Comparison of ENCODE assay signal across 21 cellular contexts in the genomic region with DNA sequence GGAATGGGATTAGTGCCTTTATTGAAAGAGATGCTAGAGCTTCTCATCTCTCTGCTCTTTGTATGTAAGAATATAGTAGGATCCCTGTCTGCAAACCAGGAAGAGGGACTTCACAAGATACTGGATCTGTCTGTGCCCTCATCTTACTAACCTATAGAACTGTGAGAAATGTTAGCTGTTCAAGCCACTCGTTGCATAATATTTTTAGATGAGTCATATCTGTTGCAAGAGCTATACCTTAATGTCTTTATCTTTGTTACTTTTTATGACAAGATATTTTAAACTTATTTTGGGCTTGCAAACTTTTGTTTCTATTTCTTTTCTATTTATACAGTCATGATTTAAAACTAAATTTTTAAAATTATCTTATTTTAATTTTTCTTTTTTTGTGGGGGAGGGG.
"Had no signal": no experiment of that assay in that cellular context is flagged by ENCODE, and none has a peak within 500 bp of the region (broad histone marks: within the 10 kb centered on the region; RNA-seq: fewer than 3 reads in every experiment).

No MANE protein-coding gene starts in this region.

- H3K9me3 Mint-ChIP-seq: stimulated activated naive B cell treated with anti-CD40 and anti-IgM and Interleukin-4, amounts not matched to agents 10 μg/mL and 1 μg/mL and 100 μg/mL, for 72 hours had no signal

- H3K27me3 ChIP-seq: body of pancreas, colonic mucosa, neutrophil, right lobe of liver, upper lobe of right lung had no signal

- H3K36me3 Mint-ChIP-seq: activated naive CD8-positive, alpha-beta T cell treated with anti-CD3 and anti-CD28 coated beads, Interleukin-2, amount 10 ng/mL, durations not matched to agents 7 days and 5 days; stimulated activated naive B cell treated with anti-CD40 and anti-IgM and Interleukin-4, amounts not matched to agents 10 μg/mL and 1 μg/mL and 100 μg/mL, for 72 hours had no signal

- H3K4me3 ChIP-seq: body of pancreas, colonic mucosa, lung, right lobe of liver, smooth muscle cell, upper lobe of right lung had no signal

- H3K4me1 ChIP-seq: body of pancreas, colonic mucosa, parathyroid adenoma, right lobe of liver, upper lobe of right lung had no signal

- DNase-seq: activated CD4-positive, alpha-beta T cell treated with anti-CD3 and anti-CD28 coated beads, Interleukin-2, amount 10 ng/mL, durations not matched to agents 7 days and 5 days; activated CD8-positive, alpha-beta T cell treated with anti-CD3 and anti-CD28 coated beads, Interleukin-2, amount 10 ng/mL, durations not matched to agents 7 days and 5 days; activated naive CD4-positive, alpha-beta T cell treated with Interleukin-2 at 50 U/mL for 16 hours; activated naive CD8-positive, alpha-beta T cell treated with anti-CD3 and anti-CD28 coated beads, Interleukin-2, amount 10 ng/mL, durations not matched to agents 7 days and 5 days; activated T-cell treated with anti-CD3 and anti-CD28 coated beads, Interleukin-2, amount 50 U/mL, for 24 hours; amygdala; body of pancreas; colonic mucosa; erythroblast; foreskin melanocyte; hypothalamus; right lobe of liver; stimulated activated naive B cell treated with anti-CD40 and anti-IgM and Interleukin-4, amounts not matched to agents 10 μg/mL and 1 μg/mL and 100 μg/mL, for 72 hours; upper lobe of right lung had no signal

- H3K4me1 Mint-ChIP-seq: activated CD4-positive, alpha-beta T cell treated with anti-CD3 and anti-CD28 coated beads, Interleukin-2, amount 10 ng/mL, durations not matched to agents 7 days and 5 days; activated naive CD8-positive, alpha-beta T cell treated with anti-CD3 and anti-CD28 coated beads, Interleukin-2, amount 10 ng/mL, durations not matched to agents 7 days and 5 days; central memory CD8-positive, alpha-beta T cell; stimulated activated naive B cell treated with anti-CD40 and anti-IgM and Interleukin-4, amounts not matched to agents 10 μg/mL and 1 μg/mL and 100 μg/mL, for 72 hours had no signal

- H3K4me3 Mint-ChIP-seq: activated CD4-positive, alpha-beta T cell treated with anti-CD3 and anti-CD28 coated beads, Interleukin-2, amount 10 ng/mL, durations not matched to agents 7 days and 5 days; activated CD8-positive, alpha-beta T cell treated with anti-CD3 and anti-CD28 coated beads, Interleukin-2, amount 10 ng/mL, durations not matched to agents 7 days and 5 days; activated naive CD8-positive, alpha-beta T cell treated with anti-CD3 and anti-CD28 coated beads, Interleukin-2, amount 10 ng/mL, durations not matched to agents 7 days and 5 days; activated T-cell treated with anti-CD3 and anti-CD28 coated beads, Interleukin-2, amount 50 U/mL, for 24 hours; central memory CD8-positive, alpha-beta T cell; natural killer cell treated with Interleukin-12 subunit alpha and Interleukin-12 subunit beta and Interleukin-15 and Interleukin-18, amount 100 ng/mL, for 72 hours; stimulated activated naive B cell treated with anti-CD40 and anti-IgM and Interleukin-4, amounts not matched to agents 10 μg/mL and 1 μg/mL and 100 μg/mL, for 72 hours had no signal

- H3K9me3 ChIP-seq: body of pancreas, colonic mucosa, neutrophil, right lobe of liver, upper lobe of right lung had no signal

- H3K27ac ChIP-seq: body of pancreas, colonic mucosa, neutrophil, parathyroid adenoma, right lobe of liver, upper lobe of right lung had no signal

- H3K36me3 ChIP-seq: colonic mucosa, neutrophil, right lobe of liver, upper lobe of right lung had no signal

- H3K27ac Mint-ChIP-seq: activated CD4-positive, alpha-beta T cell treated with anti-CD3 and anti-CD28 coated beads, Interleukin-2, amount 10 ng/mL, durations not matched to agents 7 days and 5 days; activated CD8-positive, alpha-beta T cell treated with anti-CD3 and anti-CD28 coated beads, Interleukin-2, amount 10 ng/mL, durations not matched to agents 7 days and 5 days; activated naive CD8-positive, alpha-beta T cell treated with anti-CD3 and anti-CD28 coated beads, Interleukin-2, amount 10 ng/mL, durations not matched to agents 7 days and 5 days; activated T-cell treated with anti-CD3 and anti-CD28 coated beads, Interleukin-2, amount 50 U/mL, for 24 hours; activated T-helper 2 cell treated with anti-CD3 and anti-CD28 coated beads, Interferon-gamma antibody, Interleukin-2, Interleukin-4, amounts not matched to agents 10 μg/mL and 5 μg/mL and 100 μg/mL, durations not matched to agents 14 hours and 24 hours and 36 hours; natural killer cell treated with Interleukin-12 subunit alpha and Interleukin-12 subunit beta and Interleukin-15 and Interleukin-18, amount 100 ng/mL, for 72 hours; stimulated activated naive B cell treated with anti-CD40 and anti-IgM and Interleukin-4, amounts not matched to agents 10 μg/mL and 1 μg/mL and 100 μg/mL, for 72 hours had no signal

- H3K9ac ChIP-seq: parathyroid adenoma had no signal

- H3K27me3 Mint-ChIP-seq: activated CD4-positive, alpha-beta T cell treated with anti-CD3 and anti-CD28 coated beads, Interleukin-2, amount 10 ng/mL, durations not matched to agents 7 days and 5 days; activated naive CD8-positive, alpha-beta T cell treated with anti-CD3 and anti-CD28 coated beads, Interleukin-2, amount 10 ng/mL, durations not matched to agents 7 days and 5 days; activated T-cell treated with anti-CD3 and anti-CD28 coated beads, Interleukin-2, amount 50 U/mL, for 24 hours; central memory CD8-positive, alpha-beta T cell; natural killer cell treated with Interleukin-12 subunit alpha and Interleukin-12 subunit beta and Interleukin-15 and Interleukin-18, amount 100 ng/mL, for 72 hours; stimulated activated naive B cell treated with anti-CD40 and anti-IgM and Interleukin-4, amounts not matched to agents 10 μg/mL and 1 μg/mL and 100 μg/mL, for 72 hours had no signal
